8 cellular contexts compared by ENCODE assay signal in the genomic region with DNA sequence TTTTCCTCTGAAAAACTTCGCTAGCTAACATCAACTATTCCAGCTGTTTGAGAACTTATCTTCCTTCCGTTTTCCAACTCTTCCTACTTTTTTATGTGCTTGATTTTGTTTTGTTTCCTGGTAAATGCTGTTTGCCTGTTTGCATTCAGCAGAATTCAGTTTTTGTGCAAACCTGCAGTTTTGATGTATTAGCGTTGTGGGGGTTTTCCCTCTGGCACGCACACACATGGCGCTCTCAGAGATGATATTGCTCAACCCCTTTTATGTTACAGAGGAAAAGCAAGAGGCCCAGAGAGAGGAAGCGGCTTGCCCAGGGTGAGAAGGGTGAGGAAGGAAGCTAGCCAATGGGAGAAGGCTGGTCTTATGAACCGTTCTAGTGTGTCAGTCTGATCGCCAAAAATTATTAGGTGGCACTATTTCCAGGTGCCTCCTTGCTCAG. TPM values are rescaled to one million over a fixed set of nuclear protein-coding genes. Genes with fewer than 3 reads are reported as not detected.
DNase-seq lines count a peak whose midpoint lies in the region; ATAC-seq and TF ChIP-seq lines count a peak whose summit lies in the region.

No MANE protein-coding gene starts in this region.

- H3K9me3 ChIP-seq in adrenal gland (replicated peaks in 1 of 3) = no peaks in the 10 kb centered on the region

- DNase-seq in AG08395 (ENCODE audit: low spot score) (peak; percentile 54), HK-2 (ENCODE audit: unreplicated experiment) (peak; percentile 45), SK-N-DZ (ENCODE audit: low spot score) (peak; percentile 62), adrenal gland (peak; percentile 32 to 70 (median 60)), hepatic stellate cell (ENCODE audit: low spot score) (peak; percentile 29), sciatic nerve (ENCODE audit: low spot score) (peak; percentile 65), islet precursor cell (no peak)

- TF ChIP-seq CTCF in adrenal gland (IDR thresholded peaks at IDR 0.05) = no peak

- 3 to 8% (median 4%) methylated on average over 8 of the region's 8 CpGs for WGBS in adrenal gland, 4 donors

- no peaks in the 10 kb centered on the region for H3K27me3 ChIP-seq in adrenal gland

- intact Hi-C loops in adrenal gland (cut with DNase I) = no loop called here
- intact Hi-C loops in sciatic nerve (cut with DNase I) = no loop called here

- H3K27ac ChIP-seq in adrenal gland = peak overlapping the region in 4 of 5 donors; percentile 60 to 83 (median 79)

- ATAC-seq in GM19035 (IDR thresholded peaks at IDR 0.05; ENCODE audit: unreplicated experiment) = peak; percentile 32
- ATAC-seq in sciatic nerve = peak; percentile 83

- peaks cover 9 to 15% of the 10 kb centered on the region in 2 donors for H3K4me1 ChIP-seq in adrenal gland (replicated peaks in 1 of 2)

- no peaks in the 10 kb centered on the region for H3K36me3 ChIP-seq in adrenal gland (replicated peaks in 1 of 2)

- peak overlapping the region in 2 of 4 donors; percentile 79 to 87 for H3K4me3 ChIP-seq in adrenal gland

- no peak for TF ChIP-seq POLR2A in adrenal gland (IDR thresholded peaks at IDR 0.05)

RNA-seq across cellular contexts. Expression of a gene that starts 0.7 kb away (rescaled TPM):
- polyA plus RNA-seq in SK-N-DZ (2014; cell fraction: cytosol; rRNA removed) = 183 and 193 TPM in 2 replicates
- 123 and 152 TPM in 2 replicates for polyA plus RNA-seq in SK-N-DZ (2014; cell fraction: nucleus; rRNA removed)
- total RNA-seq in adrenal gland (100 to 1,000 TPM in 6 of 8 donors, 10 to 100 TPM in 2; 73.6 to 230 (median 147) TPM), sciatic nerve (85.2 TPM)
- polyA plus RNA-seq in adrenal gland = 100 to 1,000 TPM in 1 of 3 donors, 10 to 100 TPM in 2; 44.6 to 102 (median 83.1) TPM
